ENCODE assay signal across 20 cellular contexts in the genomic region with DNA sequence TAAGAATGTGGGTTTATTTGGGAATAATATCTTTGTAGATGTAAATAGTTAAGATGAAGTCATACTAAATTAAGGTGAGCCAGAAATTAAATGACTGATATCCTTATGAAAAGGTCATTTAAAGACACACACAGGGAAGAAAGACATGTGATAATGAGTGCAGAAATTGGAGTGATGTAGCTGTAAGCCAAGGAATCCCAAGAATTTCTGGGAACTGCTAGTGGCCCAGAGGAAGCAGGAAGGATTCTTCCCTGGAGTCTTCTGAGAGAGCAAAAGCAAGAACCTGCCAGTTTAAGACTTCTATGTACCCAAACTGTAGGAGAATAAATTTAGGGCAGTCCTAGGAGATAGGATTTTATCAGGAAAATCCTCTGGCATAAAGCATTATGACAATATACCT.
"Had no signal": no experiment of that assay in that cellular context is flagged by ENCODE, and none has a peak within 500 bp of the region (broad histone marks: within the 10 kb centered on the region; RNA-seq: fewer than 3 reads in every experiment).

No MANE protein-coding gene starts in this region.

- H3K9me3 Mint-ChIP-seq: stimulated activated naive B cell treated with anti-CD40 and anti-IgM and Interleukin-4, amounts not matched to agents 10 μg/mL and 1 μg/mL and 100 μg/mL, for 72 hours had no signal

- H3K4me1 Mint-ChIP-seq: activated naive CD8-positive, alpha-beta T cell treated with anti-CD3 and anti-CD28 coated beads, Interleukin-2, amount 50 U/mL, for 24 hours; activated T-helper 17 cell treated with anti-CD3 and anti-CD28 coated beads, Interleukin-2, amount 50 U/mL, for 72 hours; stimulated activated naive B cell treated with anti-CD40 and anti-IgM and Interleukin-4, amounts not matched to agents 10 μg/mL and 1 μg/mL and 100 μg/mL, for 72 hours had no signal

- ATAC-seq: activated naive CD8-positive, alpha-beta T cell treated with anti-CD3 and anti-CD28 coated beads, Interleukin-2, amount 50 U/mL, for 24 hours; activated T-helper 17 cell treated with anti-CD3 and anti-CD28 coated beads, Interleukin-2, amount 50 U/mL, for 72 hours; left ventricle myocardium superior; natural killer cell treated with Interleukin-12 subunit alpha and Interleukin-12 subunit beta and Interleukin-15 and Interleukin-18, amount 100 ng/mL, for 72 hours; right cardiac atrium; stimulated activated naive B cell treated with anti-CD40 and anti-IgM and Interleukin-4, amounts not matched to agents 10 μg/mL and 1 μg/mL and 100 μg/mL, for 72 hours had no signal

- H3K4me3 Mint-ChIP-seq: activated naive CD8-positive, alpha-beta T cell treated with anti-CD3 and anti-CD28 coated beads, Interleukin-2, amount 50 U/mL, for 24 hours; activated T-helper 17 cell treated with anti-CD3 and anti-CD28 coated beads, Interleukin-2, amount 50 U/mL, for 72 hours; natural killer cell treated with Interleukin-12 subunit alpha and Interleukin-12 subunit beta and Interleukin-15 and Interleukin-18, amount 100 ng/mL, for 72 hours; stimulated activated naive B cell treated with anti-CD40 and anti-IgM and Interleukin-4, amounts not matched to agents 10 μg/mL and 1 μg/mL and 100 μg/mL, for 72 hours had no signal

- H3K27ac Mint-ChIP-seq: activated naive CD8-positive, alpha-beta T cell treated with anti-CD3 and anti-CD28 coated beads, Interleukin-2, amount 50 U/mL, for 24 hours; activated T-helper 17 cell treated with anti-CD3 and anti-CD28 coated beads, Interleukin-2, amount 50 U/mL, for 72 hours; natural killer cell treated with Interleukin-12 subunit alpha and Interleukin-12 subunit beta and Interleukin-15 and Interleukin-18, amount 100 ng/mL, for 72 hours; progenitor cell of endocrine pancreas; stimulated activated naive B cell treated with anti-CD40 and anti-IgM and Interleukin-4, amounts not matched to agents 10 μg/mL and 1 μg/mL and 100 μg/mL, for 72 hours had no signal

- DNase-seq: activated CD4-positive, alpha-beta T cell treated with anti-CD3 and anti-CD28 coated beads for 1 hour; activated CD4-positive, alpha-beta T cell treated with anti-CD3 and anti-CD28 coated beads, Interleukin-2, amount 50 U/mL, for 4 hours; activated naive CD4-positive, alpha-beta T cell treated with Interleukin-2 at 50 U/mL for 16 hours; activated naive CD8-positive, alpha-beta T cell treated with anti-CD3 and anti-CD28 coated beads, Interleukin-2, amount 50 U/mL, for 24 hours; aorta; hypothalamus; kidney; left ventricle myocardium superior; mesenchymal stem cell; right cardiac atrium; stimulated activated CD4-positive, alpha-beta T cell treated with anti-CD3 and anti-CD28 coated beads, Interleukin-15, amount 100 ng/mL, for 24 hours; stimulated activated CD4-positive, alpha-beta T cell treated with anti-CD3 and anti-CD28 coated beads, Interleukin-4, amount 100 ng/mL, for 1 hour; stimulated activated naive B cell treated with anti-CD40 and anti-IgM and Interleukin-4, amounts not matched to agents 10 μg/mL and 1 μg/mL and 100 μg/mL, for 72 hours; T-helper 1 cell; T1000; tibial artery; uterus had no signal

- H3K27me3 Mint-ChIP-seq: activated naive CD8-positive, alpha-beta T cell treated with anti-CD3 and anti-CD28 coated beads, Interleukin-2, amount 50 U/mL, for 24 hours; activated T-helper 17 cell treated with anti-CD3 and anti-CD28 coated beads, Interleukin-2, amount 50 U/mL, for 72 hours; natural killer cell treated with Interleukin-12 subunit alpha and Interleukin-12 subunit beta and Interleukin-15 and Interleukin-18, amount 100 ng/mL, for 72 hours; progenitor cell of endocrine pancreas; stimulated activated naive B cell treated with anti-CD40 and anti-IgM and Interleukin-4, amounts not matched to agents 10 μg/mL and 1 μg/mL and 100 μg/mL, for 72 hours had no signal

- H3K36me3 Mint-ChIP-seq: natural killer cell treated with Interleukin-12 subunit alpha and Interleukin-12 subunit beta and Interleukin-15 and Interleukin-18, amount 100 ng/mL, for 72 hours; stimulated activated naive B cell treated with anti-CD40 and anti-IgM and Interleukin-4, amounts not matched to agents 10 μg/mL and 1 μg/mL and 100 μg/mL, for 72 hours had no signal
